9 cellular contexts compared by ENCODE assay signal in the genomic region with DNA sequence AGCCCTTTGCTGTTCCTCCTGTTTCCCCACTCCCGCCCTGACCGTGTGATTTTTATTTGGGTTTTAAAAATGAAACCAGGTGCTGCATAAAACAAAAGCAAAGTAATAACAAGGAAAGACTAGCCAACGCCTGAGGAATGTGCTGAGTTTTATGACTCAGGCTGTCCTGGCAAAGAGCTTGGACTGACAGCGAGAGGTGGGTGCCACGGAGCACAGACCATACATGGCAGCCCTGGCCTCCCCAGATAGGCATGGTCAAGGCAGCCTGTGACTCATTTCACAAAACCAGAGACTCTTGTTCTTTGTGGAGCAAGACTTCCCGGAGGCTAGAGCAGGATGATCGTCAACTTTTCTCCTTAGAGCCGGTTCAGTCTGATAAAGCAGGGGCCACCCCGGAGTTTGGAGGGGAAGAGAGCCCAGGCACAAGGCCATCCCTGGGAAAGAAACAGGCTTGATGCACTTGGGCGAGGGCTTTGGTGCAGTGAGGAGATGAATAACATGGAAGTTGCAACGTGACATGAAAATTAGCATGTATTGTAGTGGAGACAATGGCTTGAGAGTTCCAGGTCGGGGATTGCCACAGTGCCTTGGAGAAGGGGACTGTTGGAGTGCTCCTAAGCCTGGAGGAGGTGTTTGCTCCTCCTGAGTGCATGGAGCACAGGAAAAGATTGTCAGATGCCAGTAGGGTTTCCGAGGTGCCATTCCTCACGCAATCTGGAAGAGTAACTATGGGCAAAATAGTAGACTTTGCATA. TPM values are rescaled to one million over a fixed set of nuclear protein-coding genes. Genes with fewer than 3 reads are reported as not detected.
A peak's percentile ranks its signal among the peaks of the same experiment; 100 is the strongest.
DNase-seq lines count a peak whose midpoint lies in the region; TF ChIP-seq lines count a peak whose summit lies in the region.
"Had no signal": no experiment of that assay in that cellular context is flagged by ENCODE, and none has a peak within 500 bp of the region (broad histone marks: within the 10 kb centered on the region; RNA-seq: fewer than 3 reads in every experiment).

No MANE protein-coding gene starts in this region.

- H3K36me3 ChIP-seq in muscle layer of colon (ENCODE audit: insufficient read depth, low read length) (no peaks in the 10 kb centered on the region), testis (ENCODE audit: low read depth, missing control alignments) (no peaks in the 10 kb centered on the region)

- H3K27ac ChIP-seq in muscle layer of colon (ENCODE audit: low read depth, low read length) (peak overlapping the region; percentile 91), testis (no peak overlapping the region)

- DNase-seq in GM10266 (ENCODE audit: extremely low spot score), result peak; percentile 35
- DNase-seq in HS-27A (ENCODE audit: low read depth), result peak; percentile 96
- DNase-seq in dedifferentiated amniotic fluid mesenchymal stem cell (ENCODE audit: extremely low spot score), result peak; percentile 93
- no peak for DNase-seq in NCI-H510A (lab: John Stamatoyannopoulos, UW)
- DNase-seq in testis, result no peak
- no peak for DNase-seq in NCI-H2107 treated with DMSO at 0.1 percent for 48 hours (lab: John Stamatoyannopoulos, UW; ENCODE audit: unreplicated experiment)
- DNase-seq in activated CD8-positive, alpha-beta memory T cell treated with anti-CD3 and anti-CD28 coated beads for 24 hours, result no peak

- TF ChIP-seq POLR2A in testis (IDR thresholded peaks at IDR 0.05), result no peak

- H3K9me3 ChIP-seq in muscle layer of colon (ENCODE audit: low read length) (no peaks in the 10 kb centered on the region), testis (no peaks in the 10 kb centered on the region)

- no peaks in the 10 kb centered on the region for H3K27me3 ChIP-seq in muscle layer of colon (ENCODE audit: control insufficient read depth in 1 of 2, insufficient read depth in 2 of 2, low read length in 2 of 2)
- no peaks in the 10 kb centered on the region for H3K27me3 ChIP-seq in testis

- no peak overlapping the region for H3K9ac ChIP-seq in muscle layer of colon (ENCODE audit: low read length)

- WGBS in testis, 2 donors, result 49 to 54% methylated on average over 14 of the region's 14 CpGs

- TF ChIP-seq CTCF in GM10266 (IDR thresholded peaks at IDR 0.05; ENCODE audit: control insufficient read depth, insufficient read depth, low read depth, missing control alignments) (no peak), testis (IDR thresholded peaks at IDR 0.05) (no peak)

- peak overlapping the region in 1 of 2 donors; percentile 58 for H3K4me3 ChIP-seq in muscle layer of colon (ENCODE audit: low read depth in 1 of 2, low read length in 2 of 2)
- H3K4me3 ChIP-seq in testis, result no peak overlapping the region
- H3K4me3 ChIP-seq: SK-N-MC had no signal

- intact Hi-C loops in testis (cut with DNase I; ENCODE audit: low total_unique reads), result no loop called here

- H3K4me1 ChIP-seq in muscle layer of colon (ENCODE audit: insufficient read depth, low read length) (peaks cover 47% of the 10 kb centered on the region), testis (peaks cover 5% of the 10 kb centered on the region)

RNA-seq across cellular contexts. Expression of a gene that starts 54.8 kb away (rescaled TPM):
- 1 to 10 TPM in 1 of 2 donors, under 1 TPM in 1; 0.87 to 1.3 TPM for total RNA-seq in testis
- polyA plus RNA-seq in testis (ENCODE audit: insufficient read depth, low read depth, low replicate concordance), result 10.6 TPM

Comparison
In these comparisons a context has a peak if more than half of its experiments do, and no peak if none do; other contexts are left out.
1. DNase-seq: peak in GM10266 (single experiment), HS-27A (single experiment) and dedifferentiated amniotic fluid mesenchymal stem cell (single experiment); none in NCI-H510A (single experiment), testis (single experiment), NCI-H2107 treated with DMSO at 0.1 percent for 48 hours (single experiment) and activated CD8-positive, alpha-beta memory T cell treated with anti-CD3 and anti-CD28 coated beads for 24 hours (single experiment).